17 cellular contexts compared by ENCODE assay signal in the genomic region with DNA sequence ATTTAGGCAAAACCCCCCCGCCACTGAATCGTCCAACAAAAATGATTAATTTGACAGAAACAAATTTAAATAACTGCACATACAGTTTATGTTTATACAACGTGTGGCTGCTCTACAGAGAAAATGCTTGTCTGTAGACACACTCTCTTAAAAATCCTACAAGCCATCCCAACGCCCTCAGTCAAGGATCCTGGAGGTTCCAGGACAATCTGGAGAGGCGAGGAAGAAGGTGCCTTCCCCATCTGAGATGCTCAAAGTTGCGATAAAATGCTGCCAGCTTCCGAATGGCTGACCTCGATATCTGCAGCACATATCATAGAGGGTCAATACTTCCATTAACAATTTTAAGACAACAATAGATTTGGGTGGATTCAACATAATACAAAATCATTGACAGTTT.
"Had no signal": no experiment of that assay in that cellular context is flagged by ENCODE, and none has a peak within 500 bp of the region (broad histone marks: within the 10 kb centered on the region; RNA-seq: fewer than 3 reads in every experiment).

No MANE protein-coding gene starts in this region.

- H2AFZ ChIP-seq: hepatocyte had no signal

- H3K27ac ChIP-seq: brain microvascular endothelial cell, hepatocyte, right atrium auricular region, transverse colon had no signal

- H3K4me1 ChIP-seq: transverse colon had no signal

- H3K9me3 ChIP-seq: neutrophil, right atrium auricular region, transverse colon had no signal

- H3K9me3 Mint-ChIP-seq: activated naive CD4-positive, alpha-beta T cell treated with anti-CD3 and anti-CD28 coated beads, Interleukin-2, amount 10 ng/mL, durations not matched to agents 7 days and 5 days; dendritic cell treated with granulocyte-macrophage colony-stimulating factor and Interleukin-4, amounts not matched to agents 40 ng/mL and 50 ng/mL, for 4 days; effector memory CD8-positive, alpha-beta T cell had no signal

- H3K4me2 ChIP-seq: hepatocyte had no signal

- ATAC-seq: activated CD4-positive, CD25-positive, alpha-beta regulatory T cell treated with anti-CD3 and anti-CD28 coated beads, Interleukin-2, amount 50 U/mL, for 24 hours; effector memory CD8-positive, alpha-beta T cell; left ventricle myocardium superior had no signal

- DNase-seq: activated naive CD4-positive, alpha-beta T cell treated with anti-CD3 and anti-CD28 coated beads, Interleukin-2, amount 10 ng/mL, durations not matched to agents 7 days and 5 days; amygdala; brain microvascular endothelial cell; cerebellar nuclear complex; effector memory CD8-positive, alpha-beta T cell; erythroblast; kidney; left ventricle myocardium superior; posterior cingulate gyrus; small intestine; substantia nigra; transverse colon had no signal

- H3K27me3 ChIP-seq: brain microvascular endothelial cell, hepatocyte, neutrophil, right atrium auricular region, transverse colon had no signal

- H3K4me3 Mint-ChIP-seq: activated naive CD4-positive, alpha-beta T cell treated with anti-CD3 and anti-CD28 coated beads, Interleukin-2, amount 10 ng/mL, durations not matched to agents 7 days and 5 days; dendritic cell treated with granulocyte-macrophage colony-stimulating factor and Interleukin-4, amounts not matched to agents 40 ng/mL and 50 ng/mL, for 4 days; effector memory CD8-positive, alpha-beta T cell had no signal

- H3K27ac Mint-ChIP-seq: activated naive CD4-positive, alpha-beta T cell treated with anti-CD3 and anti-CD28 coated beads, Interleukin-2, amount 10 ng/mL, durations not matched to agents 7 days and 5 days; dendritic cell treated with granulocyte-macrophage colony-stimulating factor and Interleukin-4, amounts not matched to agents 40 ng/mL and 50 ng/mL, for 4 days had no signal

- H3K4me3 ChIP-seq: hepatocyte, right atrium auricular region, transverse colon had no signal

- H3K27me3 Mint-ChIP-seq: activated naive CD4-positive, alpha-beta T cell treated with anti-CD3 and anti-CD28 coated beads, Interleukin-2, amount 10 ng/mL, durations not matched to agents 7 days and 5 days; dendritic cell treated with granulocyte-macrophage colony-stimulating factor and Interleukin-4, amounts not matched to agents 40 ng/mL and 50 ng/mL, for 4 days; effector memory CD8-positive, alpha-beta T cell had no signal
